Comparison of ENCODE assay signal across 29 cellular contexts in genomic region chr2:229254206-229254605, GRCh38. TPM values are rescaled to one million over a fixed set of nuclear protein-coding genes. Genes with fewer than 3 reads are reported as not detected.
"Had no signal": no experiment of that assay in that cellular context is flagged by ENCODE, and none has a peak within 500 bp of the region (broad histone marks: within the 10 kb centered on the region; RNA-seq: fewer than 3 reads in every experiment).

No MANE protein-coding gene starts in this region.

- H3K27ac ChIP-seq: cardiac muscle cell, SJCRH30, SK-N-MC had no signal

- ATAC-seq: activated CD8-positive, alpha-beta T cell treated with anti-CD3 and anti-CD28 coated beads for 36 hours; activated T-cell treated with anti-CD3 and anti-CD28 coated beads, Interleukin-2, amount 50 U/mL, for 72 hours; activated T-helper 17 cell treated with anti-CD3 and anti-CD28 coated beads, Interleukin-2, amount 50 U/mL, for 72 hours; Panc1 had no signal

- DNase-seq: activated CD4-positive, alpha-beta T cell treated with anti-CD3 and anti-CD28 coated beads, Interleukin-2, amount 10 ng/mL, durations not matched to agents 24 days and 14 days; activated CD4-positive, alpha-beta T cell treated with anti-CD3 and anti-CD28 coated beads, Interleukin-2, amount 50 U/mL, for 4 hours; activated CD8-positive, alpha-beta T cell treated with anti-CD3 and anti-CD28 coated beads for 36 hours; activated effector memory CD4-positive, alpha-beta T cell treated with anti-CD3 and anti-CD28 coated beads, Interleukin-2, amount 50 U/mL, for 16 hours; activated naive CD4-positive, alpha-beta T cell; activated naive CD4-positive, alpha-beta T cell treated with anti-CD3 and anti-CD28 coated beads, Interleukin-2, amount 50 U/mL, for 16 hours; activated naive CD8-positive, alpha-beta T cell treated with anti-CD3 and anti-CD28 coated beads for 36 hours; activated T-cell treated with anti-CD3 and anti-CD28 coated beads, Interleukin-2, amount 50 U/mL, for 1 hour; activated T-cell treated with anti-CD3 and anti-CD28 coated beads, Interleukin-2, amount 50 U/mL, for 72 hours; amniotic stem cell; aorta; Kasumi-1; KG1; MG63; NCI-H1048; NCI-H1105 treated with DMSO at 0.1 percent for 48 hours; NCI-H1436; NCI-H1694; NCI-H1930; NCI-H2081 treated with DMSO at 0.1 percent for 48 hours; NCI-H345; NCI-H524 treated with DMSO at 0.1 percent for 48 hours; SHP77; SJCRH30 had no signal

- H3K4me3 ChIP-seq: cardiac muscle cell, MG63, SJCRH30, SK-N-MC had no signal

- H3K27me3 ChIP-seq: cardiac muscle cell, MG63 had no signal

- H3K9me3 ChIP-seq: MG63, SJCRH30 had no signal

- H3K36me3 ChIP-seq: cardiac muscle cell, SJCRH30 had no signal

RNA-seq across cellular contexts. Expression of gene PID1, which starts 16.9 kb away (rescaled TPM):
- total RNA-seq: activated CD4-positive, alpha-beta T cell treated with anti-CD3 and anti-CD28 coated beads, Interleukin-2, amount 10 ng/mL, durations not matched to agents 24 days and 14 days; activated CD8-positive, alpha-beta memory T cell treated with anti-CD3 and anti-CD28 coated beads for 36 hours; activated CD8-positive, alpha-beta T cell treated with anti-CD3 and anti-CD28 coated beads for 36 hours; activated naive CD8-positive, alpha-beta T cell treated with anti-CD3 and anti-CD28 coated beads for 36 hours; activated T-cell treated with anti-CD3 and anti-CD28 coated beads, Interleukin-2, amount 50 U/mL, for 72 hours; activated T-helper 17 cell treated with anti-CD3 and anti-CD28 coated beads, Interleukin-2, amount 50 U/mL, for 72 hours had no signal
